In the genomic region with DNA sequence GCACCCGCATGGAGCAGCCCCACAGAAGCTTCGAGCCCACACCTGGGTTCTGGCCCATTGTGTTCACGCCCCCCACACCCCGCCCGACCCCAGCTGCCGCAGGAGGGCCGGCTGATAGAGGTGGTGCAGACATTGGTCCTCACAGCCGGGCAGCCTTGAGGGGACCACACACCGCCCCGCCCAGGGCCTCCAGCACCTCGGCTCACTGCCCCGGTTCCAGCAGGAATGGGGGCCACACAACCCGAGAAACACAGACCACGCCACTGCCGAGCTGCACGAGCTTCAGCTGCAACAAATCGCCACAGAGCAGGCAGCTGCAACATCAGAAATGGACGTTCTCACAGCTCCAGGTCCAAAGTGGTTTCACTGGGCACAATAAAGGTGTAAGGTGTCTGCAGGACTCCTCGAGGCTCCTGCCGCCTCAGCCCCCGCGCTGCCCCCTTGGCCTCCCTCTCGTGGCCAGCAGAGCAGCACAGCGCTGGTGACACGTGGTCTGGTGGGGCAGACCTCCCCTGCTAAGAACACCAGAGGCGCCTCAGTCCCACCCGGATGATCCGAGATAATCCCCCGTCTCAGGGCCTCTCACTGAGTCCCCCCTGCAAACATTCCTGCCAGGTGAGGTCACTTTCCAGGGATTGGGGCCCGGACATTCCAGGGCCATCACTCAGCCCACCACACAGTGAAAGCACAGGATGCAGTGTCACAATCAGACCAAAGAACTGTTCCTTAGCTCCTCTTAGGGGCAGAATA, we compare ENCODE assay signal across 1 cellular context.
TF ChIP-seq lines count a peak whose summit lies in the region.

No MANE protein-coding gene starts in this region.

TF ChIP-seq in HepG2, 621 proteins besides CTCF, POLR2A, EP300 and RAD21 (continued from another document):
- TF ChIP-seq ZBTB38 (CRISPR knock-in tag; IDR thresholded peaks at IDR 0.05) (peak; percentile 56; the same call in 1 of the 2 replicates), SOX6 (IDR thresholded peaks at IDR 0.05) (no peak), SOX6 (CRISPR knock-in tag; IDR thresholded peaks at IDR 0.05) (peak; percentile 81), RCOR2 (CRISPR knock-in tag; IDR thresholded peaks at IDR 0.05) (peak; percentile 78), SIN3B (IDR thresholded peaks at IDR 0.05; ENCODE audit: low read length) (no peak), ZBTB1 (CRISPR knock-in tag; IDR thresholded peaks at IDR 0.05; ENCODE audit: borderline replicate concordance) (no peak), ZNF329 (CRISPR knock-in tag; IDR thresholded peaks at IDR 0.05; ENCODE audit: low read depth) (no peak), HNF4G (IDR thresholded peaks at IDR 0.05; ENCODE audit: borderline replicate concordance, low read depth, low read length) (0 out of 2 replicates have a peak, but pooled peaks have one; percentile 49), HNF4G (CRISPR knock-in tag; IDR thresholded peaks at IDR 0.05; ENCODE audit: borderline replicate concordance, low read depth) (peak; percentile 16; the same call in 1 of the 2 replicates), ZNF431 (CRISPR knock-in tag; IDR thresholded peaks at IDR 0.05; ENCODE audit: borderline replicate concordance, low read depth) (no peak), YEATS4 (CRISPR knock-in tag; IDR thresholded peaks at IDR 0.05; ENCODE audit: borderline replicate concordance) (peak; percentile 59; the same call in 1 of the 2 replicates), RNF2 (conservative IDR thresholded peaks at IDR 0.05; ENCODE audit: low read depth) (0 out of 2 replicates have a peak, but pooled peaks have one; percentile 54), CREB1 (IDR thresholded peaks at IDR 0.05) (peak; percentile 47; the same call in 1 of the 2 replicates), CREB1 (CRISPR knock-in tag; IDR thresholded peaks at IDR 0.05) (no peak), ZNF619 (CRISPR knock-in tag; IDR thresholded peaks at IDR 0.05) (no peak), ZNF746 (CRISPR knock-in tag; IDR thresholded peaks at IDR 0.05) (peak; percentile 93), KLF13 (CRISPR knock-in tag; IDR thresholded peaks at IDR 0.05) (no peak; the same call in 1 of the 2 replicates), SMARCC2 (IDR thresholded peaks at IDR 0.05) (no peak), SCMH1 (CRISPR knock-in tag; IDR thresholded peaks at IDR 0.05; ENCODE audit: borderline replicate concordance) (no peak), ZNF232 (CRISPR knock-in tag; IDR thresholded peaks at IDR 0.05; ENCODE audit: borderline replicate concordance) (0 out of 2 replicates have a peak, but pooled peaks have one; percentile 77), GFI1 (CRISPR knock-in tag; IDR thresholded peaks at IDR 0.05; ENCODE audit: borderline replicate concordance) (no peak; the same call in 1 of the 2 replicates), HOXA7 (CRISPR knock-in tag; IDR thresholded peaks at IDR 0.05) (no peak), CHD2 (IDR thresholded peaks at IDR 0.05; ENCODE audit: low read depth, low read length) (no peak), ZFY (CRISPR knock-in tag; IDR thresholded peaks at IDR 0.05) (peak; percentile 59; the same call in 1 of the 2 replicates), NR2F6 (IDR thresholded peaks at IDR 0.05) (peak; percentile 70), NR2F6 (CRISPR knock-in tag; IDR thresholded peaks at IDR 0.05) (peak; percentile 70; the same call in 1 of the 2 replicates), PAWR (CRISPR knock-in tag; IDR thresholded peaks at IDR 0.05; ENCODE audit: borderline replicate concordance) (no peak), ARNT (IDR thresholded peaks at IDR 0.05) (no peak)
- TF ChIP-seq, protein P1, sequence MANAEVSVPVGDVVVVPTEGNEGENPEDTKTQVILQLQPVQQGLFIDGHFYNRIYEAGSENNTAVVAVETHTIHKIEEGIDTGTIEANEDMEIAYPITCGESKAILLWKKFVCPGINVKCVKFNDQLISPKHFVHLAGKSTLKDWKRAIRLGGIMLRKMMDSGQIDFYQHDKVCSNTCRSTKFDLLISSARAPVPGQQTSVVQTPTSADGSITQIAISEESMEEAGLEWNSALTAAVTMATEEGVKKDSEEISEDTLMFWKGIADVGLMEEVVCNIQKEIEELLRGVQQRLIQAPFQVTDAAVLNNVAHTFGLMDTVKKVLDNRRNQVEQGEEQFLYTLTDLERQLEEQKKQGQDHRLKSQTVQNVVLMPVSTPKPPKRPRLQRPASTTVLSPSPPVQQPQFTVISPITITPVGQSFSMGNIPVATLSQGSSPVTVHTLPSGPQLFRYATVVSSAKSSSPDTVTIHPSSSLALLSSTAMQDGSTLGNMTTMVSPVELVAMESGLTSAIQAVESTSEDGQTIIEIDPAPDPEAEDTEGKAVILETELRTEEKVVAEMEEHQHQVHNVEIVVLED (CRISPR knock-in tag; IDR thresholded peaks at IDR 0.05; ENCODE audit: borderline replicate concordance) = peak; percentile 42; the same call in 1 of the 2 replicates
- TF ChIP-seq, protein P2, sequence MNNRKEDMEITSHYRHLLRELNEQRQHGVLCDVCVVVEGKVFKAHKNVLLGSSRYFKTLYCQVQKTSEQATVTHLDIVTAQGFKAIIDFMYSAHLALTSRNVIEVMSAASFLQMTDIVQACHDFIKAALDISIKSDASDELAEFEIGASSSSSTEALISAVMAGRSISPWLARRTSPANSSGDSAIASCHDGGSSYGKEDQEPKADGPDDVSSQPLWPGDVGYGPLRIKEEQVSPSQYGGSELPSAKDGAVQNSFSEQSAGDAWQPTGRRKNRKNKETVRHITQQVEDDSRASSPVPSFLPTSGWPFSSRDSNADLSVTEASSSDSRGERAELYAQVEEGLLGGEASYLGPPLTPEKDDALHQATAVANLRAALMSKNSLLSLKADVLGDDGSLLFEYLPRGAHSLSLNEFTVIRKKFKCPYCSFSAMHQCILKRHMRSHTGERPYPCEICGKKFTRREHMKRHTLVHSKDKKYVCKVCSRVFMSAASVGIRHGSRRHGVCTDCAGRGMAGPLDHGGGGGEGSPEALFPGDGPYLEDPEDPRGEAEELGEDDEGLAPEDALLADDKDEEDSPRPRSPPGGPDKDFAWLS (CRISPR knock-in tag; IDR thresholded peaks at IDR 0.05; ENCODE audit: borderline replicate concordance) = no peak
- TF ChIP-seq, protein P3, sequence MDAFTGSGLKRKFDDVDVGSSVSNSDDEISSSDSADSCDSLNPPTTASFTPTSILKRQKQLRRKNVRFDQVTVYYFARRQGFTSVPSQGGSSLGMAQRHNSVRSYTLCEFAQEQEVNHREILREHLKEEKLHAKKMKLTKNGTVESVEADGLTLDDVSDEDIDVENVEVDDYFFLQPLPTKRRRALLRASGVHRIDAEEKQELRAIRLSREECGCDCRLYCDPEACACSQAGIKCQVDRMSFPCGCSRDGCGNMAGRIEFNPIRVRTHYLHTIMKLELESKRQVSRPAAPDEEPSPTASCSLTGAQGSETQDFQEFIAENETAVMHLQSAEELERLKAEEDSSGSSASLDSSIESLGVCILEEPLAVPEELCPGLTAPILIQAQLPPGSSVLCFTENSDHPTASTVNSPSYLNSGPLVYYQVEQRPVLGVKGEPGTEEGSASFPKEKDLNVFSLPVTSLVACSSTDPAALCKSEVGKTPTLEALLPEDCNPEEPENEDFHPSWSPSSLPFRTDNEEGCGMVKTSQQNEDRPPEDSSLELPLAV (CRISPR knock-in tag; conservative IDR thresholded peaks at IDR 0.05; ENCODE audit: low read depth) = no peak
- TF ChIP-seq, protein P4, sequence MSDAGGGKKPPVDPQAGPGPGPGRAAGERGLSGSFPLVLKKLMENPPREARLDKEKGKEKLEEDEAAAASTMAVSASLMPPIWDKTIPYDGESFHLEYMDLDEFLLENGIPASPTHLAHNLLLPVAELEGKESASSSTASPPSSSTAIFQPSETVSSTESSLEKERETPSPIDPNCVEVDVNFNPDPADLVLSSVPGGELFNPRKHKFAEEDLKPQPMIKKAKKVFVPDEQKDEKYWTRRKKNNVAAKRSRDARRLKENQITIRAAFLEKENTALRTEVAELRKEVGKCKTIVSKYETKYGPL (CRISPR knock-in tag; IDR thresholded peaks at IDR 0.05) = 0 out of 2 replicates have a peak, but pooled peaks have one; percentile 49
- TF ChIP-seq, protein P5, sequence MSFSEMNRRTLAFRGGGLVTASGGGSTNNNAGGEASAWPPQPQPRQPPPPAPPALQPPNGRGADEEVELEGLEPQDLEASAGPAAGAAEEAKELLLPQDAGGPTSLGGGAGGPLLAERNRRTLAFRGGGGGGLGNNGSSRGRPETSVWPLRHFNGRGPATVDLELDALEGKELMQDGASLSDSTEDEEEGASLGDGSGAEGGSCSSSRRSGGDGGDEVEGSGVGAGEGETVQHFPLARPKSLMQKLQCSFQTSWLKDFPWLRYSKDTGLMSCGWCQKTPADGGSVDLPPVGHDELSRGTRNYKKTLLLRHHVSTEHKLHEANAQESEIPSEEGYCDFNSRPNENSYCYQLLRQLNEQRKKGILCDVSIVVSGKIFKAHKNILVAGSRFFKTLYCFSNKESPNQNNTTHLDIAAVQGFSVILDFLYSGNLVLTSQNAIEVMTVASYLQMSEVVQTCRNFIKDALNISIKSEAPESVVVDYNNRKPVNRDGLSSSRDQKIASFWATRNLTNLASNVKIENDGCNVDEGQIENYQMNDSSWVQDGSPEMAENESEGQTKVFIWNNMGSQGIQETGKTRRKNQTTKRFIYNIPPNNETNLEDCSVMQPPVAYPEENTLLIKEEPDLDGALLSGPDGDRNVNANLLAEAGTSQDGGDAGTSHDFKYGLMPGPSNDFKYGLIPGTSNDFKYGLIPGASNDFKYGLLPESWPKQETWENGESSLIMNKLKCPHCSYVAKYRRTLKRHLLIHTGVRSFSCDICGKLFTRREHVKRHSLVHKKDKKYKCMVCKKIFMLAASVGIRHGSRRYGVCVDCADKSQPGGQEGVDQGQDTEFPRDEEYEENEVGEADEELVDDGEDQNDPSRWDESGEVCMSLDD (CRISPR knock-in tag; IDR thresholded peaks at IDR 0.05; ENCODE audit: borderline replicate concordance) = peak; percentile 96; the same call in 1 of the 2 replicates
- TF ChIP-seq, protein P6, sequence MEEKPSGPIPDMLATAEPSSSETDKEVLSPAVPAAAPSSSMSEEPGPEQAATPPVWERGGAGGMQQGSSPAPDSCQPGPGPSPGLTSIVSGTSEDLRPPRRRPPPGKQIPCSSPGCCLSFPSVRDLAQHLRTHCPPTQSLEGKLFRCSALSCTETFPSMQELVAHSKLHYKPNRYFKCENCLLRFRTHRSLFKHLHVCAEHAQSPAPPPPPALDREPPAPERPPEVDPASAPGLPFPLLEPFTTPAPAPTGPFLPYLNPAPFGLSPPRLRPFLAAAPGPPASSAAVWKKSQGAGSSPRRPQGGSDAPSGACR (CRISPR knock-in tag; IDR thresholded peaks at IDR 0.05) = no peak
- TF ChIP-seq, protein P7, sequence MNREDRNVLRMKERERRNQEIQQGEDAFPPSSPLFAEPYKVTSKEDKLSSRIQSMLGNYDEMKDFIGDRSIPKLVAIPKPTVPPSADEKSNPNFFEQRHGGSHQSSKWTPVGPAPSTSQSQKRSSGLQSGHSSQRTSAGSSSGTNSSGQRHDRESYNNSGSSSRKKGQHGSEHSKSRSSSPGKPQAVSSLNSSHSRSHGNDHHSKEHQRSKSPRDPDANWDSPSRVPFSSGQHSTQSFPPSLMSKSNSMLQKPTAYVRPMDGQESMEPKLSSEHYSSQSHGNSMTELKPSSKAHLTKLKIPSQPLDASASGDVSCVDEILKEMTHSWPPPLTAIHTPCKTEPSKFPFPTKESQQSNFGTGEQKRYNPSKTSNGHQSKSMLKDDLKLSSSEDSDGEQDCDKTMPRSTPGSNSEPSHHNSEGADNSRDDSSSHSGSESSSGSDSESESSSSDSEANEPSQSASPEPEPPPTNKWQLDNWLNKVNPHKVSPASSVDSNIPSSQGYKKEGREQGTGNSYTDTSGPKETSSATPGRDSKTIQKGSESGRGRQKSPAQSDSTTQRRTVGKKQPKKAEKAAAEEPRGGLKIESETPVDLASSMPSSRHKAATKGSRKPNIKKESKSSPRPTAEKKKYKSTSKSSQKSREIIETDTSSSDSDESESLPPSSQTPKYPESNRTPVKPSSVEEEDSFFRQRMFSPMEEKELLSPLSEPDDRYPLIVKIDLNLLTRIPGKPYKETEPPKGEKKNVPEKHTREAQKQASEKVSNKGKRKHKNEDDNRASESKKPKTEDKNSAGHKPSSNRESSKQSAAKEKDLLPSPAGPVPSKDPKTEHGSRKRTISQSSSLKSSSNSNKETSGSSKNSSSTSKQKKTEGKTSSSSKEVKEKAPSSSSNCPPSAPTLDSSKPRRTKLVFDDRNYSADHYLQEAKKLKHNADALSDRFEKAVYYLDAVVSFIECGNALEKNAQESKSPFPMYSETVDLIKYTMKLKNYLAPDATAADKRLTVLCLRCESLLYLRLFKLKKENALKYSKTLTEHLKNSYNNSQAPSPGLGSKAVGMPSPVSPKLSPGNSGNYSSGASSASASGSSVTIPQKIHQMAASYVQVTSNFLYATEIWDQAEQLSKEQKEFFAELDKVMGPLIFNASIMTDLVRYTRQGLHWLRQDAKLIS (CRISPR knock-in tag; IDR thresholded peaks at IDR 0.05) = peak; percentile 18; the same call in 1 of the 2 replicates
- TF ChIP-seq, protein P8, sequence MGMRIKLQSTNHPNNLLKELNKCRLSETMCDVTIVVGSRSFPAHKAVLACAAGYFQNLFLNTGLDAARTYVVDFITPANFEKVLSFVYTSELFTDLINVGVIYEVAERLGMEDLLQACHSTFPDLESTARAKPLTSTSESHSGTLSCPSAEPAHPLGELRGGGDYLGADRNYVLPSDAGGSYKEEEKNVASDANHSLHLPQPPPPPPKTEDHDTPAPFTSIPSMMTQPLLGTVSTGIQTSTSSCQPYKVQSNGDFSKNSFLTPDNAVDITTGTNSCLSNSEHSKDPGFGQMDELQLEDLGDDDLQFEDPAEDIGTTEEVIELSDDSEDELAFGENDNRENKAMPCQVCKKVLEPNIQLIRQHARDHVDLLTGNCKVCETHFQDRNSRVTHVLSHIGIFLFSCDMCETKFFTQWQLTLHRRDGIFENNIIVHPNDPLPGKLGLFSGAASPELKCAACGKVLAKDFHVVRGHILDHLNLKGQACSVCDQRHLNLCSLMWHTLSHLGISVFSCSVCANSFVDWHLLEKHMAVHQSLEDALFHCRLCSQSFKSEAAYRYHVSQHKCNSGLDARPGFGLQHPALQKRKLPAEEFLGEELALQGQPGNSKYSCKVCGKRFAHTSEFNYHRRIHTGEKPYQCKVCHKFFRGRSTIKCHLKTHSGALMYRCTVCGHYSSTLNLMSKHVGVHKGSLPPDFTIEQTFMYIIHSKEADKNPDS (CRISPR knock-in tag; IDR thresholded peaks at IDR 0.05) = no peak
